ENCODE assay signal across 1 cellular context in the genomic region with DNA sequence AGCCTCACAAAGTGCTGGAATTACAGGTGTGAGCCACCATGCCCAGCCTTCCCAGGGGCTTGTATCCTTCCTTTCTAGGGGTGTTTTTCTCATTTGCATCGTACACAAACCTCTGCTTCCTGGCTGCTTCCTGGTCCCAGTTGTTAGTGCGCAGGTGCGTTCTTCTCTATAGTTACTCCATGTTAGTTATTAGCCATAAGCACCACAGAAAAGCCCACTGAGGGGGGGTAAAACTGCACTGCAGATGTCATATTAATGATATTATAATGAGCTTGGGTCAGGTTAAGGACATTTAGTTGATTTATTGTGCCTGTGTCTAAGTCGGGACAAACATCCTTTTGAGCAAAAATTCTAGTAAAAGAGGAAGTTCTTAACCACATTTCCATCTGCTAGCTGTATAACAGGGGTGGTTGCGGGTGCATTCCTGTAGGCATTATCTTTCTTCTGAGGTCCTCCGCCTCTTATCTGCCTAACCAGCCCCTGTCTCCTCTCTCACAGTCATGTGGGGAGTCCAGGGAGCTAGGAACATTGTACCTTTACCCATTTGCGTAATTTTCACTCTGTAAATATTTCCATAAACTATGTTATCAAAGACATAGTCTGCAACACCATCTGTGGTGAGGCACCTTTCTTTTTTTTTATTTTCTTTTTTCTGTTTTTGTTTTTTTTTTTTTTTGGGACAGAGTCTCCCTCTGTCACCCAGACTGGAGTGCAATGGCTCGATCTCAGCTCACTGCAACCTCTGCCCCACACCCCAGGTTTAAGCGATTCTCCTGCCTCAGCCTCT.
TF ChIP-seq lines count a peak whose summit lies in the region.

No MANE protein-coding gene starts in this region.

TF ChIP-seq in K562, 482 proteins besides CTCF, POLR2A, EP300 and RAD21 (continued from another document and continues in another):
- TF ChIP-seq, protein P1, sequence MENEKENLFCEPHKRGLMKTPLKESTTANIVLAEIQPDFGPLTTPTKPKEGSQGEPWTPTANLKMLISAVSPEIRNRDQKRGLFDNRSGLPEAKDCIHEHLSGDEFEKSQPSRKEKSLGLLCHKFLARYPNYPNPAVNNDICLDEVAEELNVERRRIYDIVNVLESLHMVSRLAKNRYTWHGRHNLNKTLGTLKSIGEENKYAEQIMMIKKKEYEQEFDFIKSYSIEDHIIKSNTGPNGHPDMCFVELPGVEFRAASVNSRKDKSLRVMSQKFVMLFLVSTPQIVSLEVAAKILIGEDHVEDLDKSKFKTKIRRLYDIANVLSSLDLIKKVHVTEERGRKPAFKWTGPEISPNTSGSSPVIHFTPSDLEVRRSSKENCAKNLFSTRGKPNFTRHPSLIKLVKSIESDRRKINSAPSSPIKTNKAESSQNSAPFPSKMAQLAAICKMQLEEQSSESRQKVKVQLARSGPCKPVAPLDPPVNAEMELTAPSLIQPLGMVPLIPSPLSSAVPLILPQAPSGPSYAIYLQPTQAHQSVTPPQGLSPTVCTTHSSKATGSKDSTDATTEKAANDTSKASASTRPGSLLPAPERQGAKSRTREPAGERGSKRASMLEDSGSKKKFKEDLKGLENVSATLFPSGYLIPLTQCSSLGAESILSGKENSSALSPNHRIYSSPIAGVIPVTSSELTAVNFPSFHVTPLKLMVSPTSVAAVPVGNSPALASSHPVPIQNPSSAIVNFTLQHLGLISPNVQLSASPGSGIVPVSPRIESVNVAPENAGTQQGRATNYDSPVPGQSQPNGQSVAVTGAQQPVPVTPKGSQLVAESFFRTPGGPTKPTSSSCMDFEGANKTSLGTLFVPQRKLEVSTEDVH (IDR thresholded peaks at IDR 0.05; ENCODE audit: low read depth, partially characterized antibody): no peak
- TF ChIP-seq PHTF2 (CRISPR knock-in tag; IDR thresholded peaks at IDR 0.05): no peak
- TF ChIP-seq SUPT5H (IDR thresholded peaks at IDR 0.05): no peak
- no peak for TF ChIP-seq DACH1 (IDR thresholded peaks at IDR 0.05; ENCODE audit: partially characterized antibody)
- no peak for TF ChIP-seq MCM2 (IDR thresholded peaks at IDR 0.05; ENCODE audit: low read depth)
- TF ChIP-seq BRD9 (IDR thresholded peaks at IDR 0.05; ENCODE audit: low read depth, partially characterized antibody): peak; percentile 86
- TF ChIP-seq, protein P2, sequence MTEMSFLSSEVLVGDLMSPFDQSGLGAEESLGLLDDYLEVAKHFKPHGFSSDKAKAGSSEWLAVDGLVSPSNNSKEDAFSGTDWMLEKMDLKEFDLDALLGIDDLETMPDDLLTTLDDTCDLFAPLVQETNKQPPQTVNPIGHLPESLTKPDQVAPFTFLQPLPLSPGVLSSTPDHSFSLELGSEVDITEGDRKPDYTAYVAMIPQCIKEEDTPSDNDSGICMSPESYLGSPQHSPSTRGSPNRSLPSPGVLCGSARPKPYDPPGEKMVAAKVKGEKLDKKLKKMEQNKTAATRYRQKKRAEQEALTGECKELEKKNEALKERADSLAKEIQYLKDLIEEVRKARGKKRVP (CRISPR knock-in tag; IDR thresholded peaks at IDR 0.05): peak; percentile 60
- no peak for TF ChIP-seq STAT5B (CRISPR knock-in tag; IDR thresholded peaks at IDR 0.05)
- TF ChIP-seq HEY1 (CRISPR knock-in tag; IDR thresholded peaks at IDR 0.05; ENCODE audit: borderline replicate concordance): no peak
- TF ChIP-seq GTF2E2 (tag; IDR thresholded peaks at IDR 0.05): peak; percentile 82
- TF ChIP-seq KLF16 (IDR thresholded peaks at IDR 0.05): peak; percentile 95
- TF ChIP-seq GTF2A2 (tag; IDR thresholded peaks at IDR 0.05): no peak
- peak; percentile 69; the same call in 1 of the 2 replicates for TF ChIP-seq ZFP1 (CRISPR knock-in tag; IDR thresholded peaks at IDR 0.05)
- peak; percentile 71 for TF ChIP-seq TAF9B (IDR thresholded peaks at IDR 0.05; ENCODE audit: partially characterized antibody)
- TF ChIP-seq, protein P3, sequence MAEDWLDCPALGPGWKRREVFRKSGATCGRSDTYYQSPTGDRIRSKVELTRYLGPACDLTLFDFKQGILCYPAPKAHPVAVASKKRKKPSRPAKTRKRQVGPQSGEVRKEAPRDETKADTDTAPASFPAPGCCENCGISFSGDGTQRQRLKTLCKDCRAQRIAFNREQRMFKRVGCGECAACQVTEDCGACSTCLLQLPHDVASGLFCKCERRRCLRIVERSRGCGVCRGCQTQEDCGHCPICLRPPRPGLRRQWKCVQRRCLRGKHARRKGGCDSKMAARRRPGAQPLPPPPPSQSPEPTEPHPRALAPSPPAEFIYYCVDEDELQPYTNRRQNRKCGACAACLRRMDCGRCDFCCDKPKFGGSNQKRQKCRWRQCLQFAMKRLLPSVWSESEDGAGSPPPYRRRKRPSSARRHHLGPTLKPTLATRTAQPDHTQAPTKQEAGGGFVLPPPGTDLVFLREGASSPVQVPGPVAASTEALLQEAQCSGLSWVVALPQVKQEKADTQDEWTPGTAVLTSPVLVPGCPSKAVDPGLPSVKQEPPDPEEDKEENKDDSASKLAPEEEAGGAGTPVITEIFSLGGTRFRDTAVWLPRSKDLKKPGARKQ (CRISPR knock-in tag; IDR thresholded peaks at IDR 0.05): no peak
- TF ChIP-seq YBX1 (IDR thresholded peaks at IDR 0.05): no peak
- TF ChIP-seq, protein P4, sequence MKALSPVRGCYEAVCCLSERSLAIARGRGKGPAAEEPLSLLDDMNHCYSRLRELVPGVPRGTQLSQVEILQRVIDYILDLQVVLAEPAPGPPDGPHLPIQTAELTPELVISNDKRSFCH (CRISPR knock-in tag; IDR thresholded peaks at IDR 0.05): no peak
- TF ChIP-seq, protein P4 (tag; IDR thresholded peaks at IDR 0.05): peak; percentile 95
- TF ChIP-seq ZNF124 (CRISPR knock-in tag; IDR thresholded peaks at IDR 0.05): no peak
- peak; percentile 45; the same call in 1 of the 2 replicates for TF ChIP-seq MTA1 (IDR thresholded peaks at IDR 0.05; ENCODE audit: borderline replicate concordance)
- TF ChIP-seq CTCFL (IDR thresholded peaks at IDR 0.05; ENCODE audit: borderline replicate concordance, insufficient read depth, low read depth, low read length, poor library complexity, severe bottlenecking): no peak
- no peak for TF ChIP-seq GTF3C2 (IDR thresholded peaks at IDR 0.05; ENCODE audit: borderline replicate concordance, extremely low read depth, insufficient read length)
- TF ChIP-seq NFYB (IDR thresholded peaks at IDR 0.05; ENCODE audit: extremely low read depth, insufficient read length): no peak
- no peak for TF ChIP-seq BMI1 (IDR thresholded peaks at IDR 0.05; ENCODE audit: low read length)
- peak; percentile 72; the same call in 1 of the 2 replicates for TF ChIP-seq JUND (IDR thresholded peaks at IDR 0.05; ENCODE audit: borderline replicate concordance, low read depth, low read length)
- TF ChIP-seq JUND (tag; IDR thresholded peaks at IDR 0.05; ENCODE audit: borderline replicate concordance, low read depth, low read length): peak; percentile 48; the same call in 1 of the 3 replicates
- TF ChIP-seq XRCC5 (IDR thresholded peaks at IDR 0.05; ENCODE audit: low read depth, low read length): no peak
- no peak for TF ChIP-seq SMARCB1 (IDR thresholded peaks at IDR 0.05; ENCODE audit: insufficient read length, low read depth)
- TF ChIP-seq KDM4B (IDR thresholded peaks at IDR 0.05; ENCODE audit: borderline replicate concordance in 2 of 2, low read depth in 1 of 2): no peak
- TF ChIP-seq C11orf30 (IDR thresholded peaks at IDR 0.05; ENCODE audit: low read depth): no peak
- TF ChIP-seq ZNF77 (CRISPR knock-in tag; IDR thresholded peaks at IDR 0.05): no peak
- TF ChIP-seq CREB5 (CRISPR knock-in tag; IDR thresholded peaks at IDR 0.05): 0 out of 2 replicates have a peak, but pooled peaks have one; percentile 58
- no peak for TF ChIP-seq ZNF121 (CRISPR knock-in tag; conservative IDR thresholded peaks at IDR 0.05)
- TF ChIP-seq, protein P5, sequence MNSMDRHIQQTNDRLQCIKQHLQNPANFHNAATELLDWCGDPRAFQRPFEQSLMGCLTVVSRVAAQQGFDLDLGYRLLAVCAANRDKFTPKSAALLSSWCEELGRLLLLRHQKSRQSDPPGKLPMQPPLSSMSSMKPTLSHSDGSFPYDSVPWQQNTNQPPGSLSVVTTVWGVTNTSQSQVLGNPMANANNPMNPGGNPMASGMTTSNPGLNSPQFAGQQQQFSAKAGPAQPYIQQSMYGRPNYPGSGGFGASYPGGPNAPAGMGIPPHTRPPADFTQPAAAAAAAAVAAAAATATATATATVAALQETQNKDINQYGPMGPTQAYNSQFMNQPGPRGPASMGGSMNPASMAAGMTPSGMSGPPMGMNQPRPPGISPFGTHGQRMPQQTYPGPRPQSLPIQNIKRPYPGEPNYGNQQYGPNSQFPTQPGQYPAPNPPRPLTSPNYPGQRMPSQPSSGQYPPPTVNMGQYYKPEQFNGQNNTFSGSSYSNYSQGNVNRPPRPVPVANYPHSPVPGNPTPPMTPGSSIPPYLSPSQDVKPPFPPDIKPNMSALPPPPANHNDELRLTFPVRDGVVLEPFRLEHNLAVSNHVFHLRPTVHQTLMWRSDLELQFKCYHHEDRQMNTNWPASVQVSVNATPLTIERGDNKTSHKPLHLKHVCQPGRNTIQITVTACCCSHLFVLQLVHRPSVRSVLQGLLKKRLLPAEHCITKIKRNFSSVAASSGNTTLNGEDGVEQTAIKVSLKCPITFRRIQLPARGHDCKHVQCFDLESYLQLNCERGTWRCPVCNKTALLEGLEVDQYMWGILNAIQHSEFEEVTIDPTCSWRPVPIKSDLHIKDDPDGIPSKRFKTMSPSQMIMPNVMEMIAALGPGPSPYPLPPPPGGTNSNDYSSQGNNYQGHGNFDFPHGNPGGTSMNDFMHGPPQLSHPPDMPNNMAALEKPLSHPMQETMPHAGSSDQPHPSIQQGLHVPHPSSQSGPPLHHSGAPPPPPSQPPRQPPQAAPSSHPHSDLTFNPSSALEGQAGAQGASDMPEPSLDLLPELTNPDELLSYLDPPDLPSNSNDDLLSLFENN (IDR thresholded peaks at IDR 0.05; ENCODE audit: low read depth in 2 of 2, low read length in 2 of 2): peak in 1 of 2 experiments; percentile 91; a peak in 2 of 4 replicates
- TF ChIP-seq, protein P6, sequence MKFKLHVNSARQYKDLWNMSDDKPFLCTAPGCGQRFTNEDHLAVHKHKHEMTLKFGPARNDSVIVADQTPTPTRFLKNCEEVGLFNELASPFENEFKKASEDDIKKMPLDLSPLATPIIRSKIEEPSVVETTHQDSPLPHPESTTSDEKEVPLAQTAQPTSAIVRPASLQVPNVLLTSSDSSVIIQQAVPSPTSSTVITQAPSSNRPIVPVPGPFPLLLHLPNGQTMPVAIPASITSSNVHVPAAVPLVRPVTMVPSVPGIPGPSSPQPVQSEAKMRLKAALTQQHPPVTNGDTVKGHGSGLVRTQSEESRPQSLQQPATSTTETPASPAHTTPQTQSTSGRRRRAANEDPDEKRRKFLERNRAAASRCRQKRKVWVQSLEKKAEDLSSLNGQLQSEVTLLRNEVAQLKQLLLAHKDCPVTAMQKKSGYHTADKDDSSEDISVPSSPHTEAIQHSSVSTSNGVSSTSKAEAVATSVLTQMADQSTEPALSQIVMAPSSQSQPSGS (CRISPR knock-in tag; IDR thresholded peaks at IDR 0.05): no peak
- peak in 1 of 2 experiments; percentile 48; a peak in 2 of 4 replicates for TF ChIP-seq HDAC1 (IDR thresholded peaks at IDR 0.05)
- peak; percentile 99 for TF ChIP-seq SMARCE1 (IDR thresholded peaks at IDR 0.05)
- no peak for TF ChIP-seq GABPB1 (CRISPR knock-in tag; IDR thresholded peaks at IDR 0.05)
- 0 out of 2 replicates have a peak, but pooled peaks have one; percentile 11 for TF ChIP-seq ERF (CRISPR knock-in tag; IDR thresholded peaks at IDR 0.05)
- no peak for TF ChIP-seq ZNF3 (CRISPR knock-in tag; IDR thresholded peaks at IDR 0.05)
- TF ChIP-seq U2AF1 (optimal IDR thresholded peaks at IDR 0.05; ENCODE audit: low read depth, low read length): no peak
